Comparison of ENCODE assay signal across 8 cellular contexts in genomic region chr2:46913471-46914381, GRCh38. TPM values are rescaled to one million over a fixed set of nuclear protein-coding genes. Genes with fewer than 3 reads are reported as not detected.
A peak's percentile ranks its signal among the peaks of the same experiment; 100 is the strongest.
DNase-seq lines count a peak whose midpoint lies in the region; ATAC-seq and TF ChIP-seq lines count a peak whose summit lies in the region.

No MANE protein-coding gene starts in this region.

- H2AK5ac ChIP-seq in mesenchymal stem cell (ENCODE audit: low read length, severe bottlenecking), result peak overlapping the region; percentile 14

- H2BK5ac ChIP-seq in mesenchymal stem cell (ENCODE audit: low read depth, low read length, poor library complexity, severe bottlenecking), result no peak overlapping the region

- peak overlapping the region in 1 of 2 experiments; percentile 36 for H3K14ac ChIP-seq in mesenchymal stem cell (ENCODE audit: low read length in 2 of 2)

- 66% methylated on average over 8 of the region's 8 CpGs for WGBS in mesenchymal stem cell

- H3K36me3 Mint-ChIP-seq in IgD-negative memory B cell, result peaks cover 2% of the 10 kb centered on the region
- H3K36me3 Mint-ChIP-seq in brain, result peaks cover 45% of the 10 kb centered on the region
- H3K36me3 Mint-ChIP-seq in stimulated activated naive B cell treated with anti-CD40 and anti-IgM and Interleukin-4, amounts not matched to agents 10 μg/mL and 1 μg/mL and 100 μg/mL, for 72 hours, result peaks cover 25 to 34% of the 10 kb centered on the region in 2 donors

- no peaks in the 10 kb centered on the region for H3K27me3 Mint-ChIP-seq in IgD-negative memory B cell
- H3K27me3 Mint-ChIP-seq in brain, result peaks cover 10% of the 10 kb centered on the region
- H3K27me3 Mint-ChIP-seq in stimulated activated naive B cell treated with anti-CD40 and anti-IgM and Interleukin-4, amounts not matched to agents 10 μg/mL and 1 μg/mL and 100 μg/mL, for 72 hours, result no peaks in the 10 kb centered on the region

- H3K36me3 ChIP-seq in mesenchymal stem cell (ENCODE audit: control insufficient read depth in 1 of 2, insufficient read depth in 2 of 2, low read depth in 1 of 2, low read length in 2 of 2), result peaks cover 14 to 36% of the 10 kb centered on the region in 2 experiments

- no peak overlapping the region for H3K23ac ChIP-seq in mesenchymal stem cell (ENCODE audit: low read length in 2 of 2)

- H3K4me3 ChIP-seq in mesenchymal stem cell (ENCODE audit: insufficient read depth in 1 of 2, low read depth in 1 of 2, low read length in 2 of 2), result peak overlapping the region in 1 of 2 experiments; percentile 87

- peak overlapping the region; percentile 27 for H2BK120ac ChIP-seq in mesenchymal stem cell (ENCODE audit: low read depth, low read length)

- H3K4me3 Mint-ChIP-seq in IgD-negative memory B cell (peak overlapping the region in 2 of 4 donors; percentile 41 to 79), brain (peak overlapping the region; percentile 93 to 99 (median 98))
- H3K4me3 Mint-ChIP-seq in stimulated activated naive B cell treated with anti-CD40 and anti-IgM and Interleukin-4, amounts not matched to agents 10 μg/mL and 1 μg/mL and 100 μg/mL, for 72 hours, result peak overlapping the region in 1 of 2 donors; percentile 0

- H4K91ac ChIP-seq in mesenchymal stem cell (ENCODE audit: low read length), result peak overlapping the region; percentile 48

- peaks cover 40 to 50% (median 40%) of the 10 kb centered on the region in 3 donors for H3K4me1 Mint-ChIP-seq in IgD-negative memory B cell
- H3K4me1 Mint-ChIP-seq in brain, result peaks cover 61% of the 10 kb centered on the region
- peaks cover 44 to 64% of the 10 kb centered on the region in 2 donors for H3K4me1 Mint-ChIP-seq in stimulated activated naive B cell treated with anti-CD40 and anti-IgM and Interleukin-4, amounts not matched to agents 10 μg/mL and 1 μg/mL and 100 μg/mL, for 72 hours

- no peaks in the 10 kb centered on the region for H3K9me3 Mint-ChIP-seq in IgD-negative memory B cell
- H3K9me3 Mint-ChIP-seq in brain, result peaks cover 0 to 12% (median 0%) of the 10 kb centered on the region in 5 experiments
- peaks cover 0 to 3% of the 10 kb centered on the region in 2 donors for H3K9me3 Mint-ChIP-seq in stimulated activated naive B cell treated with anti-CD40 and anti-IgM and Interleukin-4, amounts not matched to agents 10 μg/mL and 1 μg/mL and 100 μg/mL, for 72 hours

- peak overlapping the region; percentile 24 for H3K4me2 ChIP-seq in mesenchymal stem cell (ENCODE audit: low read length, poor library complexity, severe bottlenecking)

- H3K9ac ChIP-seq in mesenchymal stem cell (ENCODE audit: low read length), result peak overlapping the region; percentile 97

- H3K4me1 ChIP-seq in mesenchymal stem cell (ENCODE audit: control insufficient read depth, insufficient read depth, low read depth, low read length), result peaks cover 23% of the 10 kb centered on the region

- peak overlapping the region; percentile 10 for H4K8ac ChIP-seq in mesenchymal stem cell (ENCODE audit: low read length)

- H3K27ac Mint-ChIP-seq in IgD-negative memory B cell, result peak overlapping the region in 2 of 3 donors; percentile 64 to 95
- H3K27ac Mint-ChIP-seq in brain, result peak overlapping the region in 4 of 5 experiments; percentile 92 to 98 (median 98)
- H3K27ac Mint-ChIP-seq in stimulated activated naive B cell treated with anti-CD40 and anti-IgM and Interleukin-4, amounts not matched to agents 10 μg/mL and 1 μg/mL and 100 μg/mL, for 72 hours, result no peak overlapping the region

- no peak overlapping the region for H2AFZ ChIP-seq in mesenchymal stem cell (ENCODE audit: low read depth, low read length)

- ATAC-seq in stimulated activated naive B cell treated with anti-CD40 and anti-IgM and Interleukin-4, amounts not matched to agents 10 μg/mL and 1 μg/mL and 100 μg/mL, for 72 hours (replicated peaks), result no peak
- no peak for ATAC-seq in HG03354 (IDR thresholded peaks at IDR 0.05; ENCODE audit: poor library complexity, severe bottlenecking, unreplicated experiment)

- peak overlapping the region; percentile 18 to 43 for H3K4ac ChIP-seq in mesenchymal stem cell (ENCODE audit: low read depth in 1 of 2, low read length in 2 of 2)

- peak; percentile 76 for DNase-seq in mesenchymal stem cell
- DNase-seq in stimulated activated naive B cell treated with anti-CD40 and anti-IgM and Interleukin-4, amounts not matched to agents 10 μg/mL and 1 μg/mL and 100 μg/mL, for 72 hours, result no peak
- no peak for DNase-seq in NK-92 (lab: John Stamatoyannopoulos, UW; ENCODE audit: unreplicated experiment)
- no peak for DNase-seq in activated CD4-positive, alpha-beta T cell treated with anti-CD3 and anti-CD28 coated beads for 1 hour

- no peak for TF ChIP-seq CTCF in C4-2B (conservative IDR thresholded peaks at IDR 0.05)
- TF ChIP-seq CTCF in brain (conservative IDR thresholded peaks at IDR 0.05), result no peak

- peak overlapping the region in 1 of 2 experiments; percentile 80 for H3K18ac ChIP-seq in mesenchymal stem cell (ENCODE audit: low read depth in 1 of 2, low read length in 2 of 2)

- no peaks in the 10 kb centered on the region for H3K9me3 ChIP-seq in mesenchymal stem cell (ENCODE audit: control insufficient read depth, low read length)

- peak overlapping the region; percentile 30 for H2BK15ac ChIP-seq in mesenchymal stem cell (ENCODE audit: low read depth, poor library complexity, severe bottlenecking)

- H2BK12ac ChIP-seq in mesenchymal stem cell (ENCODE audit: low read length in 2 of 2), result peak overlapping the region; percentile 2 to 92

- H3K27me3 ChIP-seq in mesenchymal stem cell (ENCODE audit: control insufficient read depth in 1 of 2, insufficient read depth in 1 of 2, low read length in 2 of 2), result no peaks in the 10 kb centered on the region

- H3K27ac ChIP-seq in C4-2B (peak overlapping the region; percentile 100), mesenchymal stem cell (ENCODE audit: low read length, poor library complexity, severe bottlenecking) (no peak overlapping the region)

- H3K79me1 ChIP-seq in mesenchymal stem cell (replicated peaks; ENCODE audit: low read length, poor library complexity, severe bottlenecking), result peaks cover 10% of the 10 kb centered on the region

RNA-seq across cellular contexts. Expression of gene MCFD2, which starts 1.9 kb away (rescaled TPM):
- polyA plus RNA-seq in IgD-negative memory B cell, result 25.2 TPM
- 24.4 TPM for polyA plus RNA-seq in brain (ENCODE audit: insufficient read depth, low read depth, low replicate concordance)
- polyA plus RNA-seq in mesenchymal stem cell (2013, experiment 1 of 2), result 212 TPM
- polyA plus RNA-seq in mesenchymal stem cell (2013, experiment 2 of 2), result 217 TPM

RNA-seq across cellular contexts. Expression of gene TTC7A, which starts 27.3 kb away (rescaled TPM):
- polyA plus RNA-seq in IgD-negative memory B cell, result 46.9 TPM
- 8.8 TPM for polyA plus RNA-seq in brain (ENCODE audit: insufficient read depth, low read depth, low replicate concordance)
- polyA plus RNA-seq in mesenchymal stem cell (2013, experiment 1 of 2), result 9.8 TPM
- 9.3 TPM for polyA plus RNA-seq in mesenchymal stem cell (2013, experiment 2 of 2)
